In the genomic region with DNA sequence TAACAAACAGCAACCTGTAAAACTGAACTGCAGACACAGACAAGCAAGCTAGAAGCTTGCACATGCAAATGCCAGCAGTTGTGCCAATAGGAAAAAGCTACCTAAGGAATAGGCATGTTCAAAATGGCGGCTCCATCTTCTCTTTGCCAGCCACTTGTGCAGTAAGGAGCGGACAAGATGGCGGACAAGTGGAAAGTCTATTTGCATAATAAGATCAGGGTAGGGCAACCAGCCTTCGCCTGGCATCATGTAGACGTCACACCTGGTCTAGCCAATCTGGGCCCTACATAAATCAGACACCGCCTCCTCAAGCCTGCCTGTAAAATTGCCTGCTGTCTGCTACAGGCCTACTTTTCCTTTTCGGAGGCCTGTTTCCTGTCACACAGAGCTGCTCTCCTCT, we compare ENCODE assay signal across 29 cellular contexts. TPM values are rescaled to one million over a fixed set of nuclear protein-coding genes. Genes with fewer than 3 reads are reported as not detected.
"Had no signal": no experiment of that assay in that cellular context is flagged by ENCODE, and none has a peak within 500 bp of the region (broad histone marks: within the 10 kb centered on the region; RNA-seq: fewer than 3 reads in every experiment).

No MANE protein-coding gene starts in this region.

- DNase-seq: hippocampal formation; immature natural killer cell; kidney; left colon; left lung; lower lobe of right lung; mammary epithelial cell; mesenchymal stem cell; naive thymus-derived CD8-positive, alpha-beta T cell; ovary; right lobe of liver; stimulated activated CD4-positive, alpha-beta T cell treated with anti-CD3 and anti-CD28 coated beads, Interleukin-1b, Interleukin-23, amount 100 ng/mL, for 48 hours; stimulated activated CD4-positive, alpha-beta T cell treated with anti-CD3 and anti-CD28 coated beads, Interleukin-2, amount 100 ng/mL, for 48 hours; stimulated activated CD4-positive, alpha-beta T cell treated with anti-CD3 and anti-CD28 coated beads, Interleukin-4, amount 100 ng/mL, for 4 hours; stimulated activated CD8-positive, alpha-beta memory T cell treated with anti-CD3 and anti-CD28 coated beads, Interleukin-4, amount 100 ng/mL, for 48 hours; stimulated activated naive CD4-positive, alpha-beta T cell treated with Interleukin-2 at 50 U/mL for 16 hours; stimulated activated naive CD8-positive, alpha-beta T cell treated with anti-CD3 and anti-CD28 coated beads, Interleukin-15, amount 100 ng/mL, for 72 hours; substantia nigra; tibial artery; trophoblast cell; upper lobe of right lung had no signal

- H3K9me3 ChIP-seq: left lung, lower lobe of right lung, ovary, right atrium auricular region, right lobe of liver, tibial artery, upper lobe of right lung had no signal

- H3K4me2 ChIP-seq: smooth muscle cell had no signal

- H3K27ac ChIP-seq: left lung, lower lobe of right lung, ovary, right atrium auricular region, right lobe of liver, tibial artery, upper lobe of right lung had no signal

- H3K4me1 Mint-ChIP-seq: immature natural killer cell; naive thymus-derived CD8-positive, alpha-beta T cell; stimulated activated memory B cell treated with anti-CD40 and anti-IgM and Interleukin-4, amounts not matched to agents 10 μg/mL and 1 μg/mL and 100 μg/mL, for 72 hours had no signal

- H3K4me1 ChIP-seq: left lung, lower lobe of right lung, right atrium auricular region, right lobe of liver, tibial artery, upper lobe of right lung had no signal

- ATAC-seq: left colon; left lung; lower lobe of right lung; naive thymus-derived CD8-positive, alpha-beta T cell; right lobe of liver; stimulated activated memory B cell treated with anti-CD40 and anti-IgM and Interleukin-4, amounts not matched to agents 10 μg/mL and 1 μg/mL and 100 μg/mL, for 72 hours; stimulated activated naive CD8-positive, alpha-beta T cell treated with anti-CD3 and anti-CD28 coated beads, Interleukin-15, amount 100 ng/mL, for 72 hours; upper lobe of right lung had no signal

- H3K27me3 Mint-ChIP-seq: progenitor cell of endocrine pancreas; stimulated activated naive CD8-positive, alpha-beta T cell treated with anti-CD3 and anti-CD28 coated beads, Interleukin-15, amount 100 ng/mL, for 72 hours had no signal

- H3K36me3 ChIP-seq: left lung, lower lobe of right lung, ovary, right atrium auricular region, right lobe of liver, tibial artery, upper lobe of right lung had no signal

- H3K27ac Mint-ChIP-seq: immature natural killer cell; progenitor cell of endocrine pancreas; stimulated activated memory B cell treated with anti-CD40 and anti-IgM and Interleukin-4, amounts not matched to agents 10 μg/mL and 1 μg/mL and 100 μg/mL, for 72 hours; stimulated activated naive CD8-positive, alpha-beta T cell treated with anti-CD3 and anti-CD28 coated beads, Interleukin-15, amount 100 ng/mL, for 72 hours had no signal

- H3K4me3 Mint-ChIP-seq: immature natural killer cell; naive thymus-derived CD8-positive, alpha-beta T cell; stimulated activated memory B cell treated with anti-CD40 and anti-IgM and Interleukin-4, amounts not matched to agents 10 μg/mL and 1 μg/mL and 100 μg/mL, for 72 hours; stimulated activated naive CD8-positive, alpha-beta T cell treated with anti-CD3 and anti-CD28 coated beads, Interleukin-15, amount 100 ng/mL, for 72 hours had no signal

- H3K9me3 Mint-ChIP-seq: immature natural killer cell; naive thymus-derived CD8-positive, alpha-beta T cell had no signal

- H3K27me3 ChIP-seq: left lung, ovary, right atrium auricular region, right lobe of liver, tibial artery, upper lobe of right lung had no signal

- FAIRE-seq: islet of Langerhans, kidney, urothelium cell line had no signal

- H3K4me3 ChIP-seq: left lung, lower lobe of right lung, ovary, right atrium auricular region, right lobe of liver, smooth muscle cell, tibial artery, upper lobe of right lung had no signal

RNA-seq across cellular contexts. Expression of gene C6orf52, which starts 18.0 kb away (rescaled TPM):
- total RNA-seq: omental fat pad, right atrium auricular region, skeletal muscle tissue, upper lobe of right lung had no signal
